In the genomic region with DNA sequence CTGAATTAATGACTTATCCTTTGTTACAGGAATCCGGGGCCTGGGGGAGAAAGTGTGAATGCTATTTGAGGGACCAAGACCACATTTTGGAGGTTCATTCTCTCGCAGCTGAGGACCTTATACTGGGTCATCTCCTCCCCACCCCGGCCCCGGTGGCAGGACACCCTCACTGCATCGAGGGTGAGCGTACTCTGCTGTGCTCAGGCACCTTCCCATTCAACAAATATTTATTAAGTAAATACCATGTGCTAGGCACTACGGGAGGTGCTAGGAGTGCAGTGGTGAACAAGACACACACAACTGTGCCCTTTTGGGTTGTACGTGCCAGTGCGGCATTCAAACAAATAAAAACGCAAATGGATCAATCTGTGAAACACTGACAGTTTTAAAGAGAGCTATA, we compare ENCODE assay signal across 1 cellular context.
A peak's percentile ranks its signal among the peaks of the same experiment; 100 is the strongest.
TF ChIP-seq lines count a peak whose summit lies in the region.

No MANE protein-coding gene starts in this region.

TF ChIP-seq in liver, 16 proteins besides CTCF, POLR2A, EP300 and RAD21:
- TF ChIP-seq, protein P1, sequence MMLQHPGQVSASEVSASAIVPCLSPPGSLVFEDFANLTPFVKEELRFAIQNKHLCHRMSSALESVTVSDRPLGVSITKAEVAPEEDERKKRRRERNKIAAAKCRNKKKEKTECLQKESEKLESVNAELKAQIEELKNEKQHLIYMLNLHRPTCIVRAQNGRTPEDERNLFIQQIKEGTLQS (IDR thresholded peaks at IDR 0.05): no peak
- TF ChIP-seq FOXA1 (IDR thresholded peaks at IDR 0.05) (peak; percentile 14), HNF4A (conservative IDR thresholded peaks at IDR 0.05) (peak in 1 of 2 donors; percentile 37), RXRA (IDR thresholded peaks at IDR 0.05) (peak in 1 of 2 donors; percentile 40), FOXA2 (IDR thresholded peaks at IDR 0.05) (peak; percentile 57)
